9 cellular contexts compared by ENCODE assay signal in genomic region chr16:30335028-30335597, GRCh38. TPM values are rescaled to one million over a fixed set of nuclear protein-coding genes. Genes with fewer than 3 reads are reported as not detected.
DNase-seq lines count a peak whose midpoint lies in the region; ATAC-seq and TF ChIP-seq lines count a peak whose summit lies in the region.
"Not testable (repeated sequence)": the region's sequence is repeated elsewhere in the genome, so short reads cannot be mapped to it uniquely, and the experiment has no call there.
"Had no signal": no experiment of that assay in that cellular context is flagged by ENCODE, and none has a peak within 500 bp of the region (broad histone marks: within the 10 kb centered on the region; RNA-seq: fewer than 3 reads in every experiment).

No MANE protein-coding gene starts in this region.

- H3K4me1 ChIP-seq in BLaER1, result peaks cover 35% of the 10 kb centered on the region
- peaks cover 0 to 19% of the 10 kb centered on the region in 2 donors for H3K4me1 ChIP-seq in left lung

- H3K4me2 ChIP-seq in BLaER1, result peak overlapping the region; percentile 81

- ATAC-seq in GM19395 (IDR thresholded peaks at IDR 0.05; ENCODE audit: unreplicated experiment), result peak; percentile 72
- ATAC-seq in HG03469 (IDR thresholded peaks at IDR 0.05; ENCODE audit: unreplicated experiment), result peak; percentile 54
- peak; percentile 97 for ATAC-seq in left lung

- H3K27ac ChIP-seq in BLaER1, result peak overlapping the region; percentile 84
- H3K27ac ChIP-seq in left lung, result peak overlapping the region; percentile 88 to 97

- not testable (repeated sequence) for H3K9me3 ChIP-seq in BLaER1, left lung

- not testable (repeated sequence) for H3K27me3 ChIP-seq in BLaER1, left lung

- not testable (repeated sequence) for H4K20me1 ChIP-seq in BLaER1

- H3K4me3 ChIP-seq in BLaER1 (peak overlapping the region; percentile 81), left lung (peak overlapping the region; percentile 62 to 63)

- peak overlapping the region; percentile 86 for H3K9ac ChIP-seq in BLaER1

- intact Hi-C loops in left lung (cut with DNase I), result not testable (repeated sequence)

- DNase-seq in NCI-H748 (lab: John Stamatoyannopoulos, UW; ENCODE audit: unreplicated experiment) (peak; percentile 82), dedifferentiated amniotic fluid mesenchymal stem cell (ENCODE audit: extremely low spot score) (peak; percentile 57), left lung (peak; percentile 89 to 97)
- DNase-seq in activated CD4-positive, alpha-beta T cell treated with anti-CD3 and anti-CD28 coated beads, Interleukin-2, amount 50 U/mL, for 4 hours, result peak; percentile 73 to 76
- DNase-seq in stimulated activated CD4-positive, alpha-beta T cell treated with anti-CD3 and anti-CD28 coated beads, Interleukin-2, amount 100 ng/mL, for 4 hours (ENCODE audit: low read depth), result peak; percentile 79

- not testable (repeated sequence) for TF ChIP-seq CTCF in left lung (IDR thresholded peaks at IDR 0.05)

- not testable (repeated sequence) for H3K36me3 ChIP-seq in BLaER1, left lung

RNA-seq across cellular contexts. Expression of gene CD2BP2, which starts 20.0 kb away (rescaled TPM):
- total RNA-seq in left lung, result 10 to 100 TPM; 53.2 to 57.6 TPM

RNA-seq across cellular contexts. Expression of gene TBC1D10B, which starts 35.2 kb away (rescaled TPM):
- 10 to 100 TPM; 32.7 to 43.7 TPM for total RNA-seq in left lung

RNA-seq across cellular contexts. Expression of gene MYL11, which starts 39.5 kb away (rescaled TPM):
- 1 to 10 TPM in 1 of 2 donors, not detected in 1; 1.6 TPM for total RNA-seq in left lung
- total RNA-seq: H4 had no signal

RNA-seq across cellular contexts. Expression of gene SEPTIN1, which starts 47.2 kb away (rescaled TPM):
- total RNA-seq in left lung, result 1 to 10 TPM; 2.9 to 6.3 TPM
- total RNA-seq: H4 had no signal

Comparison
In these comparisons a context has a peak if more than half of its experiments do, and no peak if none do; other contexts are left out.
1. Peak in every context shown above with its lines: DNase-seq, ATAC-seq, H3K4me3 ChIP-seq and H3K27ac ChIP-seq.